ENCODE assay signal across 9 cellular contexts in the genomic region with DNA sequence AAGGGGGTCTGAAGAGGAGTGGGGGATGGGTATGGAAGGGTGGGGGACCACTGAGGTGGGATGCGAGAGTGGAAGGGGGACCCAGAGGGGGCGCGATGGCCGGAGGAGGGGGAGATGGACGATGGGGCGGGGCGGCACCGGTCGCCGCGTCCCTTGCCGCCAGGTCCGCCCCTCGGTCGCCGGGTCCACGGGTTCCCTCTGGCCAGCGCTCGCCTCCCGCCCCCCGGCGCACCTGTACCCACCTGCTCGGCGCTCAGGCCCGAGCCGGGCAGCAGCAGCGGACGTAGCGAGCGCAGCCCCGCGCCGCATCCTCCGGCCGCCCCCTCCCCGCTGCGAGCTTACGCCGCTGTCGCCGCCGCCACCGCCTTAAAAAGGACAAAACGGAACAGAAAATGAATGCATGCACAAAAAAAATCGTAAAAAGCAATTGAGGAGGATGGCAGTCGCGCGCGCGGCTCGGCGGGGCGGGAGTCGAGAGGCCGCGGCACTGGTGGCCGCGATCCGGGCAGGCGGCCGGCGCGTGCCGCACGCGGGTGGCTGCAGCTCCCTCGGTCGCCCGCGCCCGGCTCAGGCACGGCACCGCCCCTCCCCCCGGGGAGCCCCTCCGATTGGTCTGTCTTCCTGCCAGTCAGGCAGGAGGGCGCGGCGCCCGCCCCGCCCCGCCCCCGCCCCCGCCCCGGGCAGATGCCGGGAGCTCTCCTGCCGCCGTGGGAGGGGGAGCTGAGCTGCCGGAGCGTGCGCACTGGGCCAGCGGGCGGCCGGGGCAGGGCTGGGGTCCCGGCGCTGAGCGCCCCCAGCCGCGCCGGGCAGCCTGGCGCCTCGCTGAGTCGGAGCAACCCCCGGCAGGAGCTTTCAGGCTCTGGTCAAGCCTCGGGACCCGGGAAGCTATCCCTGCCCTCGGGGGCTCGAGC. TPM values are rescaled to one million over a fixed set of nuclear protein-coding genes. Genes with fewer than 3 reads are reported as not detected.
DNase-seq lines count a peak whose midpoint lies in the region; ATAC-seq and TF ChIP-seq lines count a peak whose summit lies in the region.
"Had no signal": no experiment of that assay in that cellular context is flagged by ENCODE, and none has a peak within 500 bp of the region (broad histone marks: within the 10 kb centered on the region; RNA-seq: fewer than 3 reads in every experiment).

A gene (minus strand): TSS at position 539 of the 911 bp plus-strand sequence. CDS start 87,699 bp downstream, outside the sequence.

- H3K9me3 ChIP-seq in MM.1S (replicated peaks; ENCODE audit: insufficient read depth, low read length): no peaks in the 10 kb centered on the region
- H3K9me3 ChIP-seq in lower lobe of right lung: no peaks in the 10 kb centered on the region

- peak within 1 kb of the TSS; percentile 90 for H2AFZ ChIP-seq in MM.1S (ENCODE audit: low read length)

- H3K9me2 ChIP-seq in MM.1S (replicated peaks; ENCODE audit: insufficient read depth, low read length): no peaks in the 10 kb centered on the region

- H3K27me3 ChIP-seq in MM.1S (replicated peaks; ENCODE audit: insufficient read depth, low read length) (peaks cover 12% of the 10 kb centered on the region; the same call in 1 of the 2 replicates), lower lobe of right lung (ENCODE audit: low read depth) (peaks cover 49% of the 10 kb centered on the region)

- TF ChIP-seq CTCF in MM.1S (IDR thresholded peaks at IDR 0.05; ENCODE audit: low read length): no peak
- TF ChIP-seq CTCF in coronary artery (IDR thresholded peaks at IDR 0.05): no peak
- TF ChIP-seq CTCF in lower lobe of right lung (IDR thresholded peaks at IDR 0.05): no peak

- H4K20me1 ChIP-seq in MM.1S (ENCODE audit: insufficient read depth, low read length): no peaks in the 10 kb centered on the region

- H3K36me3 ChIP-seq in MM.1S (replicated peaks; ENCODE audit: insufficient read depth, low read length): no peaks in the 10 kb centered on the region
- H3K36me3 ChIP-seq in lower lobe of right lung: no peaks in the 10 kb centered on the region

- H3K79me2 ChIP-seq in MM.1S (ENCODE audit: low read length): no peaks in the 10 kb centered on the region

- peak within 1 kb of the TSS; percentile 78 for H3K4me3 ChIP-seq in GM08714 (ENCODE audit: low read length)
- peak within 1 kb of the TSS; percentile 76 for H3K4me3 ChIP-seq in MM.1S (ENCODE audit: low read length)
- H3K4me3 ChIP-seq in coronary artery: peak within 1 kb of the TSS; percentile 76
- peak within 1 kb of the TSS; percentile 64 for H3K4me3 ChIP-seq in lower lobe of right lung

- DNase-seq in MM.1S (peak; percentile 81), coronary artery (ENCODE audit: low spot score) (no peak), lower lobe of right lung (peak; percentile 77), NCI-H1048 (lab: John Stamatoyannopoulos, UW) (no peak)
- DNase-seq in activated CD4-positive, alpha-beta T cell treated with anti-CD3 and anti-CD28 coated beads for 48 hours: peak; percentile 89
- DNase-seq in stimulated activated CD8-positive, alpha-beta memory T cell treated with anti-CD3 and anti-CD28 coated beads, Interleukin-12 subunit alpha, Interleukin-12 subunit beta, amount 100 ng/mL, for 1 hour (ENCODE audit: low read depth): peak; percentile 74

- H3K9ac ChIP-seq in MM.1S (ENCODE audit: low read length): peak within 1 kb of the TSS; percentile 65

- H3K4me1 ChIP-seq in MM.1S (ENCODE audit: low read length) (peaks cover 6% of the 10 kb centered on the region; the same call in 1 of the 2 replicates), lower lobe of right lung (peaks cover 13% of the 10 kb centered on the region)

- H3K4me2 ChIP-seq in MM.1S (ENCODE audit: low read depth, low read length): peak within 1 kb of the TSS; percentile 90

- intact Hi-C loops in lower lobe of right lung (cut with DNase I): no loop called here

- H3K27ac ChIP-seq in MM.1S (ENCODE audit: low read length) (no peak within 1 kb of the TSS), coronary artery (peak within 1 kb of the TSS in 1 of 2 donors; percentile 2), lower lobe of right lung (no peak within 1 kb of the TSS)

- H3F3A ChIP-seq in MM.1S (ENCODE audit: insufficient read depth, low read length): no peaks in the 10 kb centered on the region

- ATAC-seq in GM21825 (IDR thresholded peaks at IDR 0.05; ENCODE audit: unreplicated experiment): peak; percentile 89
- peak; percentile 89 to 91 for ATAC-seq in lower lobe of right lung

RNA-seq across cellular contexts. Expression of the gene that starts here (rescaled TPM):
- total RNA-seq in lower lobe of right lung: 0.65 TPM
- total RNA-seq: skeletal muscle tissue had no signal

Comparison
In these comparisons a context has a peak if more than half of its experiments do, and no peak if none do; other contexts are left out.
1. Peak in DNase-seq, ATAC-seq and H3K4me3 ChIP-seq in lower lobe of right lung; RNA of the gene not detected or under 1 TPM.
2. DNase-seq: peak in MM.1S (single experiment), activated CD4-positive, alpha-beta T cell treated with anti-CD3 and anti-CD28 coated beads for 48 hours (single experiment) and stimulated activated CD8-positive, alpha-beta memory T cell treated with anti-CD3 and anti-CD28 coated beads, Interleukin-12 subunit alpha, Interleukin-12 subunit beta, amount 100 ng/mL, for 1 hour (single experiment); none in coronary artery (single experiment) and NCI-H1048 (single experiment).
3. Peak in every context shown above with its lines, with median percentiles within 50 percentile points of each other: H3K4me3 ChIP-seq.